Comparison of ENCODE assay signal across 8 cellular contexts in genomic region chr13:30870049-30870884, GRCh38. TPM values are rescaled to one million over a fixed set of nuclear protein-coding genes. Genes with fewer than 3 reads are reported as not detected.
DNase-seq lines count a peak whose midpoint lies in the region; ATAC-seq and TF ChIP-seq lines count a peak whose summit lies in the region.

No MANE protein-coding gene starts in this region.

- 51 to 63% methylated on average over 9 of the region's 9 CpGs for WGBS in heart right ventricle, 2 donors

- H3K4me1 ChIP-seq in heart right ventricle = peaks cover 4 to 33% (median 12%) of the 10 kb centered on the region in 9 donors
- peaks cover 22 to 28% (median 27%) of the 10 kb centered on the region in 3 donors for H3K4me1 ChIP-seq in skeletal muscle tissue (ENCODE audit: control insufficient read depth in 3 of 3, insufficient read depth in 3 of 3, low read length in 3 of 3)

- H3K4me3 ChIP-seq in heart right ventricle = no peak overlapping the region
- peak overlapping the region in 2 of 3 donors; percentile 3 to 29 for H3K4me3 ChIP-seq in skeletal muscle tissue (ENCODE audit: low read length in 3 of 3)

- intact Hi-C loops in heart right ventricle (cut with DNase I) = loop anchor here in 1 of 10 donors (10.0 kb wide), 1 partner anchor 175 kb away; no protein-coding TSS in a partner anchor

- no peak for TF ChIP-seq CTCF in heart right ventricle (IDR thresholded peaks at IDR 0.05)

- H3K27me3 ChIP-seq in heart right ventricle (peaks cover 0 to 7% (median 0%) of the 10 kb centered on the region in 7 donors), skeletal muscle tissue (ENCODE audit: control insufficient read depth in 3 of 3, insufficient read depth in 3 of 3, low read length in 3 of 3) (no peaks in the 10 kb centered on the region)

- H3K9me3 Mint-ChIP-seq in activated naive CD4-positive, alpha-beta T cell treated with anti-CD3 and anti-CD28 coated beads, Interleukin-2, amount 50 U/mL, for 72 hours = no peaks in the 10 kb centered on the region

- H3K27ac ChIP-seq in heart right ventricle = peak overlapping the region; percentile 34 to 75 (median 60)
- H3K27ac ChIP-seq in skeletal muscle tissue (ENCODE audit: low read depth, low read length) = peak overlapping the region; percentile 78

- peak; percentile 64 for ATAC-seq in GM19035 (IDR thresholded peaks at IDR 0.05; ENCODE audit: unreplicated experiment)
- peak; percentile 61 to 89 for ATAC-seq in activated naive CD4-positive, alpha-beta T cell treated with anti-CD3 and anti-CD28 coated beads, Interleukin-2, amount 50 U/mL, for 72 hours
- ATAC-seq in heart right ventricle = peak; percentile 59 to 94 (median 84)

- H3K9ac ChIP-seq in skeletal muscle tissue (ENCODE audit: low read depth in 1 of 3, low read length in 3 of 3) = peak overlapping the region in 2 of 3 donors; percentile 27 to 54

- no peaks in the 10 kb centered on the region for H3K9me3 ChIP-seq in heart right ventricle
- H3K9me3 ChIP-seq in skeletal muscle tissue (ENCODE audit: control insufficient read depth in 3 of 3, low read length in 3 of 3) = no peaks in the 10 kb centered on the region

- H3K36me3 ChIP-seq in heart right ventricle (no peaks in the 10 kb centered on the region), skeletal muscle tissue (ENCODE audit: control insufficient read depth in 3 of 3, insufficient read depth in 3 of 3, low read length in 3 of 3) (no peaks in the 10 kb centered on the region)

- H3K36me3 Mint-ChIP-seq in activated naive CD4-positive, alpha-beta T cell treated with anti-CD3 and anti-CD28 coated beads, Interleukin-2, amount 50 U/mL, for 72 hours = no peaks in the 10 kb centered on the region

- H3K27ac Mint-ChIP-seq in activated naive CD4-positive, alpha-beta T cell treated with anti-CD3 and anti-CD28 coated beads, Interleukin-2, amount 50 U/mL, for 72 hours = no peak overlapping the region

- DNase-seq in A172 (ENCODE audit: low spot score) (peak; percentile 98), NAMALWA (ENCODE audit: low spot score) (peak; percentile 98), heart right ventricle (peak; percentile 65 to 77), T-helper 9 cell (no peak), NK-92 (lab: John Stamatoyannopoulos, UW; ENCODE audit: unreplicated experiment) (no peak)
- peak in 1 of 2 donors; percentile 28 for DNase-seq in activated naive CD4-positive, alpha-beta T cell treated with anti-CD3 and anti-CD28 coated beads, Interleukin-2, amount 50 U/mL, for 72 hours (ENCODE audit: low spot score in 2 of 2)

RNA-seq across cellular contexts. Expression of gene MEDAG, which starts 35.8 kb away (rescaled TPM):
- not detected in 2 replicates for total RNA-seq in A172 (2014; rRNA removed; shearing (Covaris generic))
- total RNA-seq in activated naive CD4-positive, alpha-beta T cell treated with anti-CD3 and anti-CD28 coated beads, Interleukin-2, amount 50 U/mL, for 72 hours = not detected
- total RNA-seq in heart right ventricle = 10 to 100 TPM in 1 of 10 donors, 1 to 10 TPM in 9; 3.2 to 22.1 (median 5.5) TPM
- polyA plus RNA-seq in heart right ventricle = 10 to 100 TPM in 1 of 2 donors, 1 to 10 TPM in 1; 6.1 to 10.2 TPM
- 11.5 TPM for total RNA-seq in skeletal muscle tissue

Comparison
In these comparisons a context has a peak if more than half of its experiments do, and no peak if none do; other contexts are left out.
1. DNase-seq: peak in A172 (single experiment), NAMALWA (single experiment) and heart right ventricle (2 of 2); none in T-helper 9 cell (single experiment) and NK-92 (single experiment).
2. H3K4me3 ChIP-seq: peak in skeletal muscle tissue (2 of 3); none in heart right ventricle (0 of 10).
3. Peak in every context shown above with its lines, with median percentiles within 50 percentile points of each other: ATAC-seq.